Comparison of ENCODE assay signal across 8 cellular contexts in genomic region chr4:55397024-55397520, GRCh38. TPM values are rescaled to one million over a fixed set of nuclear protein-coding genes. Genes with fewer than 3 reads are reported as not detected.
DNase-seq lines count a peak whose midpoint lies in the region; ATAC-seq and TF ChIP-seq lines count a peak whose summit lies in the region.

No MANE protein-coding gene starts in this region.

- H4K20me1 ChIP-seq in GM23338 (replicated peaks; ENCODE audit: insufficient read depth): peaks cover 42% of the 10 kb centered on the region
- H4K20me1 ChIP-seq in PC-9 (ENCODE audit: insufficient read depth): peaks cover 36% of the 10 kb centered on the region

- H3K4me1 Mint-ChIP-seq in GM23338: peaks cover 24% of the 10 kb centered on the region
- H3K4me1 Mint-ChIP-seq in effector memory CD8-positive, alpha-beta T cell (ENCODE audit: low read depth in 2 of 2): peaks cover 34 to 48% of the 10 kb centered on the region in 2 donors
- H3K4me1 Mint-ChIP-seq in natural killer cell treated with Interleukin-12 subunit alpha and Interleukin-12 subunit beta and Interleukin-15 and Interleukin-18, amount 100 ng/mL, for 72 hours (ENCODE audit: low read depth in 2 of 2): peaks cover 35 to 47% of the 10 kb centered on the region in 2 donors

- no peaks in the 10 kb centered on the region for H3K9me2 ChIP-seq in GM23338 (ENCODE audit: insufficient read depth)
- no peaks in the 10 kb centered on the region for H3K9me2 ChIP-seq in PC-9 (ENCODE audit: insufficient read depth)

- POLR2A ChIA-PET in PC-9 (lab: Charles Lee; ENCODE audit: unreplicated experiment): no interaction called here

- H3K27me3 ChIP-seq in GM23338 (ENCODE audit: insufficient read depth): no peaks in the 10 kb centered on the region
- H3K27me3 ChIP-seq in PC-9 (ENCODE audit: insufficient read depth, low read depth): no peaks in the 10 kb centered on the region

- DNase-seq in GM23338 (ENCODE audit: low spot score) (no peak), PC-9 (no peak), cerebellar nuclear complex (lab: John Stamatoyannopoulos, UW) (no peak), HuH-7 (ENCODE audit: low spot score) (no peak)
- DNase-seq in effector memory CD8-positive, alpha-beta T cell: no peak
- DNase-seq in natural killer cell treated with Interleukin-12 subunit alpha and Interleukin-12 subunit beta and Interleukin-15 and Interleukin-18, amount 100 ng/mL, for 72 hours (ENCODE audit: low spot score): no peak

- H3F3A ChIP-seq in GM23338 (replicated peaks; ENCODE audit: low read depth): no peaks in the 10 kb centered on the region
- H3F3A ChIP-seq in PC-9 (ENCODE audit: insufficient read depth, low read depth): peaks cover 23% of the 10 kb centered on the region; the same call in 1 of the 2 replicates

- no peak for TF ChIP-seq CTCF in GM23338 (conservative IDR thresholded peaks at IDR 0.05; ENCODE audit: low read depth in 2 of 2)
- TF ChIP-seq CTCF in PC-9 (conservative IDR thresholded peaks at IDR 0.05): no peak

- BruUV-seq in PC-9 (replicated peaks; lab: Mats Ljungman, UMichigan): TSS peak; percentile 46

- H3K27ac ChIP-seq in GM23338 (ENCODE audit: low read depth) (peak overlapping the region; percentile 81; the same call in 1 of the 2 replicates), PC-9 (peak overlapping the region; percentile 55)

- CTCF ChIA-PET in PC-9 (lab: Charles Lee): no interaction called here

- H3K4me3 Mint-ChIP-seq in GM23338: peak overlapping the region; percentile 94
- H3K4me3 Mint-ChIP-seq in effector memory CD8-positive, alpha-beta T cell: peak overlapping the region; percentile 95
- peak overlapping the region; percentile 97 for H3K4me3 Mint-ChIP-seq in natural killer cell treated with Interleukin-12 subunit alpha and Interleukin-12 subunit beta and Interleukin-15 and Interleukin-18, amount 100 ng/mL, for 72 hours

- no peaks in the 10 kb centered on the region; the same call in 1 of the 3 replicates for H3K9me3 Mint-ChIP-seq in GM23338
- H3K9me3 Mint-ChIP-seq in effector memory CD8-positive, alpha-beta T cell: no peaks in the 10 kb centered on the region
- no peaks in the 10 kb centered on the region for H3K9me3 Mint-ChIP-seq in natural killer cell treated with Interleukin-12 subunit alpha and Interleukin-12 subunit beta and Interleukin-15 and Interleukin-18, amount 100 ng/mL, for 72 hours

- H2AFZ ChIP-seq in GM23338: no peak overlapping the region
- H2AFZ ChIP-seq in PC-9: no peak overlapping the region

- H3K27ac Mint-ChIP-seq in GM23338: peak overlapping the region; percentile 85; the same call in 1 of the 2 replicates
- peak overlapping the region; percentile 68 to 97 for H3K27ac Mint-ChIP-seq in effector memory CD8-positive, alpha-beta T cell
- H3K27ac Mint-ChIP-seq in natural killer cell treated with Interleukin-12 subunit alpha and Interleukin-12 subunit beta and Interleukin-15 and Interleukin-18, amount 100 ng/mL, for 72 hours: peak overlapping the region; percentile 87 to 97

- peak overlapping the region; percentile 92 for H3K4me3 ChIP-seq in GM23338
- H3K4me3 ChIP-seq in PC-9: peak overlapping the region; percentile 67

- H3K36me3 Mint-ChIP-seq in GM23338 (ENCODE audit: low read depth): peaks cover 37% of the 10 kb centered on the region
- H3K36me3 Mint-ChIP-seq in effector memory CD8-positive, alpha-beta T cell (ENCODE audit: insufficient read depth): peaks cover 25% of the 10 kb centered on the region
- peaks cover 32% of the 10 kb centered on the region for H3K36me3 Mint-ChIP-seq in natural killer cell treated with Interleukin-12 subunit alpha and Interleukin-12 subunit beta and Interleukin-15 and Interleukin-18, amount 100 ng/mL, for 72 hours

- ATAC-seq in GM23338 (no peak), GM21737 (IDR thresholded peaks at IDR 0.05; ENCODE audit: unreplicated experiment) (no peak), HG02852 (IDR thresholded peaks at IDR 0.05; ENCODE audit: unreplicated experiment) (no peak)
- ATAC-seq in effector memory CD8-positive, alpha-beta T cell (replicated peaks): no peak
- ATAC-seq in natural killer cell treated with Interleukin-12 subunit alpha and Interleukin-12 subunit beta and Interleukin-15 and Interleukin-18, amount 100 ng/mL, for 72 hours: no peak

- peaks cover 4% of the 10 kb centered on the region for H3K27me3 Mint-ChIP-seq in GM23338 (ENCODE audit: insufficient read depth, low read depth, poor library complexity)
- no peaks in the 10 kb centered on the region for H3K27me3 Mint-ChIP-seq in effector memory CD8-positive, alpha-beta T cell
- H3K27me3 Mint-ChIP-seq in natural killer cell treated with Interleukin-12 subunit alpha and Interleukin-12 subunit beta and Interleukin-15 and Interleukin-18, amount 100 ng/mL, for 72 hours: no peaks in the 10 kb centered on the region

- H3K4me2 ChIP-seq in GM23338: peak overlapping the region; percentile 87
- H3K4me2 ChIP-seq in PC-9: peak overlapping the region; percentile 95

- H3K79me2 ChIP-seq in GM23338 (replicated peaks; ENCODE audit: insufficient read depth) (peaks cover 60% of the 10 kb centered on the region), PC-9 (ENCODE audit: low read depth) (peaks cover 54% of the 10 kb centered on the region)

- intact Hi-C loops in PC-9 (cut with micrococcal nuclease; ENCODE audit: unreplicated experiment): loop anchor here (5.0 kb wide), 2 partner anchors 35 to 385 kb away; no protein-coding TSS in a partner anchor

- H3K4me1 ChIP-seq in GM23338 (ENCODE audit: insufficient read depth): peaks cover 22% of the 10 kb centered on the region
- H3K4me1 ChIP-seq in PC-9 (replicated peaks; ENCODE audit: insufficient read depth): peaks cover 47% of the 10 kb centered on the region

- H3K36me3 ChIP-seq in GM23338 (ENCODE audit: insufficient read depth) (peaks cover 9% of the 10 kb centered on the region; the same call in 1 of the 2 replicates), PC-9 (ENCODE audit: low read depth) (no peaks in the 10 kb centered on the region)

- H3K9me3 ChIP-seq in PC-9 (ENCODE audit: insufficient read depth, low read depth): no peaks in the 10 kb centered on the region

TF ChIP-seq in GM23338, 12 proteins besides CTCF, POLR2A, EP300 and RAD21:
- no peak for TF ChIP-seq EZH2 (IDR thresholded peaks at IDR 0.05; ENCODE audit: low read depth, unreplicated experiment)
- no peak for TF ChIP-seq ZNF331 (CRISPR knock-in tag; IDR thresholded peaks at IDR 0.05; ENCODE audit: low read depth)
TF ChIP-seq in GM23338: peak in this region for 0.

RNA-seq across cellular contexts. Expression of gene TMEM165, which starts 1.3 kb away (rescaled TPM):
- total RNA-seq in GM23338 (2014; rRNA removed; shearing (Covaris generic)): 170 and 171 TPM in 2 replicates
- 120 and 125 TPM in 2 replicates for polyA plus RNA-seq in GM23338 (2016; fragmentation: Nextera tagmentation; extraction: Ambion mirVana)
- 61.4 and 61.8 TPM in 2 replicates for total RNA-seq in PC-9 (2021)
- total RNA-seq in natural killer cell treated with Interleukin-12 subunit alpha and Interleukin-12 subunit beta and Interleukin-15 and Interleukin-18, amount 100 ng/mL, for 72 hours: 100 to 1,000 TPM; 134 to 157 TPM

RNA-seq across cellular contexts. Expression of gene SRD5A3, which starts 51.0 kb away (rescaled TPM):
- total RNA-seq in GM23338 (2014; rRNA removed; shearing (Covaris generic)): 23.0 and 34.4 TPM in 2 replicates
- 48.7 and 49.9 TPM in 2 replicates for polyA plus RNA-seq in GM23338 (2016; fragmentation: Nextera tagmentation; extraction: Ambion mirVana)
- 7.3 and 9.9 TPM in 2 replicates for total RNA-seq in PC-9 (2021)
- total RNA-seq in natural killer cell treated with Interleukin-12 subunit alpha and Interleukin-12 subunit beta and Interleukin-15 and Interleukin-18, amount 100 ng/mL, for 72 hours: 1 to 10 TPM; 7.2 to 7.3 TPM
